8 cellular contexts compared by ENCODE assay signal in the genomic region with DNA sequence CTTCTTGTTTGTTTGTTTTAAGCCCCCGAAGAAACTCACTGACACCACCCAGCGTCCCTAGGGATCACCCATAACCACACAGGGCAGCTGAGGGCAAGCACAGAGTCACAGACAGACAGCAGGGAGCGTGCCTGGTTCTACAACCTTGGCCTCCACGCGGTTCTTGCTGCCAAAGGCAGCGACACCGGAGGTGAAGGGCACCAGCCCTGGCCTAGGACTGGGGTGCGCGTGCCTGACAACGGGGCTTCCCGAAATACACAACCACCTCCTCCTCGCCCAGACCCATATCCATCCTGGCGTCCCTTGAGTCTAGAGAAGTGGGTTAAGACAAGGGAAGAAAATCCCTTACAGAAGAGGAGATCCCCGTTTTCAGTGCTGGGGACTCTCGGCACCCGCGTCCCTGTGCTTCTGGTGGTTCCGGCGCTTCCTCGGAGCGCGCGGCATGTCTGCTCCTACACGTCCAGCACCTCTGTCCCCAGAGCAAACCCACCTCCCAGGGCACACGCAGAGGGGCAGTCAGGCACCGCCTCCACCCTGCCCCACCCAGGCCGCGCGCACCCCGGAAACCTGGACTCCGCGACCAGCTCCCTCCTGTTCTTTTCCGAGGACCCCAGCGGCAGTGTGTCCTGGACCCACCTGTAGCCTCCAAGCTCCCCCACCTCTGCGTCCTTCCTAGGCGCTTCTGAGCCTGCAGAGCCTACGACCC. TPM values are rescaled to one million over a fixed set of nuclear protein-coding genes. Genes with fewer than 3 reads are reported as not detected.
DNase-seq lines count a peak whose midpoint lies in the region; ATAC-seq and TF ChIP-seq lines count a peak whose summit lies in the region.

No MANE protein-coding gene starts in this region.

- H3K27ac ChIP-seq in HCT116 (ENCODE audit: low read depth, low read length): no peak overlapping the region
- peak overlapping the region; percentile 99 for H3K27ac ChIP-seq in OCI-LY1 (ENCODE audit: low read depth, low read length, poor library complexity, severe bottlenecking)

- TF ChIP-seq RAD21 in HCT116 (IDR thresholded peaks at IDR 0.05; ENCODE audit: low read depth): no peak

- H3K79me2 ChIP-seq in HCT116 (ENCODE audit: insufficient read depth, low read length) (no peaks in the 10 kb centered on the region), OCI-LY1 (ENCODE audit: insufficient read depth, low read length) (peaks cover 69% of the 10 kb centered on the region)

- POLR2A ChIA-PET in GM10248 (lab: Yijun Ruan, JAX): interaction anchor here (1.1 to 2.3 kb wide), 6 partner anchors 8 to 140 kb away, joined by 3 to 10 read pairs (median 6); no protein-coding TSS in a partner anchor
- POLR2A ChIA-PET in HCT116 (lab: Charles Lee): no interaction called here

- no peaks in the 10 kb centered on the region for H3K36me3 ChIP-seq in HCT116 (ENCODE audit: control insufficient read depth in 1 of 2, insufficient read depth in 2 of 2, low read length in 2 of 2)
- H3K36me3 ChIP-seq in OCI-LY1 (ENCODE audit: insufficient read depth, low read length): peaks cover 47% of the 10 kb centered on the region; the same call in 1 of the 2 replicates

- peaks cover 0 to 12% of the 10 kb centered on the region in 2 experiments; a peak in 2 of 4 replicates for H3K4me1 ChIP-seq in HCT116 (ENCODE audit: control insufficient read depth in 1 of 2, insufficient read depth in 2 of 2, low read length in 2 of 2)
- H3K4me1 ChIP-seq in OCI-LY1 (ENCODE audit: insufficient read depth, low read length, severe bottlenecking): peaks cover 75% of the 10 kb centered on the region

- BruUV-seq in HCT116 (replicated peaks; lab: Mats Ljungman, UMichigan): no TSS peak

- peaks cover 6% of the 10 kb centered on the region; the same call in 1 of the 2 replicates for H3F3A ChIP-seq in OCI-LY1 (ENCODE audit: insufficient read depth, low read length)

- DNase-seq in GM10248 (ENCODE audit: extremely low spot score): peak; percentile 41
- DNase-seq in HCT116 (ENCODE audit: low read depth, low spot score): no peak
- DNase-seq in activated effector memory CD4-positive, alpha-beta T cell treated with Interleukin-2 at 50 U/mL for 16 hours: peak; percentile 37
- peak; percentile 73 for DNase-seq in Right ventricle myocardium inferior (ENCODE audit: missing footprints)
- peak; percentile 84 for DNase-seq in posterior vena cava (ENCODE audit: low spot score)
- no peak for DNase-seq in NCI-H2196 (lab: John Stamatoyannopoulos, UW; ENCODE audit: unreplicated experiment)
- DNase-seq in SK-N-DZ (ENCODE audit: low spot score): no peak

- H3K27me3 ChIP-seq in HCT116 (ENCODE audit: insufficient read depth, low read length): 0 out of 2 replicates have a peak, but pooled peaks cover 9% of the 10 kb centered on the region
- no peaks in the 10 kb centered on the region for H3K27me3 ChIP-seq in OCI-LY1 (ENCODE audit: insufficient read depth, low read length)

- ATAC-seq in HCT116 (no peak), Right ventricle myocardium inferior (peak; percentile 79)

- CTCF ChIA-PET in GM10248 (lab: Yijun Ruan, JAX): interaction anchor here (0.9 to 5.9 kb wide), 9 partner anchors 9 to 222 kb away, joined by 3 to 49 read pairs (median 4); no protein-coding TSS in a partner anchor
- CTCF ChIA-PET in HCT116 (lab: Charles Lee): interaction anchor here (1.0 kb wide), 1 partner anchor 222 kb away, joined by 3 read pairs; no protein-coding TSS in a partner anchor

- H3K9me2 ChIP-seq in HCT116 (ENCODE audit: insufficient read depth): no peaks in the 10 kb centered on the region
- H3K9me2 ChIP-seq in OCI-LY1 (ENCODE audit: low read depth, low read length): no peaks in the 10 kb centered on the region

- RAD21 ChIA-PET in HCT116 (lab: Charles Lee; ENCODE audit: low non-redundant PET in 1 of 2, low total read pairs in 2 of 2, uncharacterized antibody in 2 of 2, unreplicated experiment in 2 of 2): no interaction called here

- no peaks in the 10 kb centered on the region for H3K9me3 ChIP-seq in HCT116 (ENCODE audit: control insufficient read depth in 1 of 2, insufficient read depth in 1 of 2, low read depth in 1 of 2, low read length in 2 of 2)
- H3K9me3 ChIP-seq in OCI-LY1 (ENCODE audit: low read length): no peaks in the 10 kb centered on the region

- H3K4me3 ChIP-seq in HCT116 (replicated peaks in 1 of 2; ENCODE audit: low read depth in 1 of 2, low read length in 2 of 2) (peak overlapping the region; percentile 56 to 72), OCI-LY1 (ENCODE audit: low read depth, low read length, poor library complexity, severe bottlenecking) (peak overlapping the region; percentile 95)

- H3K9ac ChIP-seq in HCT116 (ENCODE audit: low read length) (peak overlapping the region; percentile 62), OCI-LY1 (ENCODE audit: low read length) (peak overlapping the region; percentile 99)

- no peak for TF ChIP-seq POLR2A in HCT116 (IDR thresholded peaks at IDR 0.05; ENCODE audit: borderline replicate concordance, extremely low read depth, insufficient read depth, insufficient read length)

- TF ChIP-seq CTCF in GM10248 (IDR thresholded peaks at IDR 0.05; ENCODE audit: control extremely low read depth, extremely low read depth, low read depth, missing control alignments) (no peak), HCT116 (IDR thresholded peaks at IDR 0.05 in 2 of 3, conservative IDR thresholded peaks at IDR 0.05 in 1 of 3; ENCODE audit: borderline replicate concordance in 1 of 3, insufficient read depth in 1 of 3, low read depth in 2 of 3, low read length in 2 of 3) (no peak), OCI-LY1 (IDR thresholded peaks at IDR 0.05; ENCODE audit: low read length) (peak; percentile 41; the same call in 1 of the 2 replicates)

- H3K4me2 ChIP-seq in HCT116 (ENCODE audit: low read length) (peak overlapping the region; percentile 95), OCI-LY1 (ENCODE audit: low read length) (peak overlapping the region; percentile 98)

- intact Hi-C loops in HCT116 (cut with micrococcal nuclease) (no loop called here), Right ventricle myocardium inferior (cut with DNase I) (loop anchor here (1.0 to 5.0 kb wide), 3 partner anchors 85 to 222 kb away; no protein-coding TSS in a partner anchor), posterior vena cava (cut with DNase I) (loop anchor here in 1 of 2 donors (5.0 kb wide), 1 partner anchor 35 kb away; no protein-coding TSS in a partner anchor)

- H2AFZ ChIP-seq in HCT116 (ENCODE audit: low read depth, low read length, poor library complexity, severe bottlenecking) (peak overlapping the region; percentile 84), OCI-LY1 (ENCODE audit: low read length) (no peak overlapping the region)

- H4K20me1 ChIP-seq in HCT116 (ENCODE audit: insufficient read depth) (no peaks in the 10 kb centered on the region), OCI-LY1 (ENCODE audit: insufficient read depth, low read length) (no peaks in the 10 kb centered on the region)

TF ChIP-seq in HCT116, 20 proteins besides CTCF, POLR2A, EP300 and RAD21:
- no peak for TF ChIP-seq EZH2phosphoT487 (IDR thresholded peaks at IDR 0.05; ENCODE audit: borderline replicate concordance)
- no peak for TF ChIP-seq POLR2AphosphoS5 (IDR thresholded peaks at IDR 0.05; ENCODE audit: low read depth, low read length)
- no peak for TF ChIP-seq ELF1 (IDR thresholded peaks at IDR 0.05; ENCODE audit: borderline replicate concordance, low read depth)
- no peak for TF ChIP-seq FOSL1 (IDR thresholded peaks at IDR 0.05; ENCODE audit: low read depth)
- TF ChIP-seq, protein P1, sequence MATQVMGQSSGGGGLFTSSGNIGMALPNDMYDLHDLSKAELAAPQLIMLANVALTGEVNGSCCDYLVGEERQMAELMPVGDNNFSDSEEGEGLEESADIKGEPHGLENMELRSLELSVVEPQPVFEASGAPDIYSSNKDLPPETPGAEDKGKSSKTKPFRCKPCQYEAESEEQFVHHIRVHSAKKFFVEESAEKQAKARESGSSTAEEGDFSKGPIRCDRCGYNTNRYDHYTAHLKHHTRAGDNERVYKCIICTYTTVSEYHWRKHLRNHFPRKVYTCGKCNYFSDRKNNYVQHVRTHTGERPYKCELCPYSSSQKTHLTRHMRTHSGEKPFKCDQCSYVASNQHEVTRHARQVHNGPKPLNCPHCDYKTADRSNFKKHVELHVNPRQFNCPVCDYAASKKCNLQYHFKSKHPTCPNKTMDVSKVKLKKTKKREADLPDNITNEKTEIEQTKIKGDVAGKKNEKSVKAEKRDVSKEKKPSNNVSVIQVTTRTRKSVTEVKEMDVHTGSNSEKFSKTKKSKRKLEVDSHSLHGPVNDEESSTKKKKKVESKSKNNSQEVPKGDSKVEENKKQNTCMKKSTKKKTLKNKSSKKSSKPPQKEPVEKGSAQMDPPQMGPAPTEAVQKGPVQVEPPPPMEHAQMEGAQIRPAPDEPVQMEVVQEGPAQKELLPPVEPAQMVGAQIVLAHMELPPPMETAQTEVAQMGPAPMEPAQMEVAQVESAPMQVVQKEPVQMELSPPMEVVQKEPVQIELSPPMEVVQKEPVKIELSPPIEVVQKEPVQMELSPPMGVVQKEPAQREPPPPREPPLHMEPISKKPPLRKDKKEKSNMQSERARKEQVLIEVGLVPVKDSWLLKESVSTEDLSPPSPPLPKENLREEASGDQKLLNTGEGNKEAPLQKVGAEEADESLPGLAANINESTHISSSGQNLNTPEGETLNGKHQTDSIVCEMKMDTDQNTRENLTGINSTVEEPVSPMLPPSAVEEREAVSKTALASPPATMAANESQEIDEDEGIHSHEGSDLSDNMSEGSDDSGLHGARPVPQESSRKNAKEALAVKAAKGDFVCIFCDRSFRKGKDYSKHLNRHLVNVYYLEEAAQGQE (IDR thresholded peaks at IDR 0.05; ENCODE audit: low read depth): no peak
- TF ChIP-seq TCF7L2 (IDR thresholded peaks at IDR 0.05; ENCODE audit: borderline replicate concordance, extremely low read depth, insufficient read depth, insufficient read length): no peak
- TF ChIP-seq YY1 (IDR thresholded peaks at IDR 0.05; ENCODE audit: extremely low read depth, insufficient replicate concordance, low read depth, low read length): no peak

RNA-seq across cellular contexts. Expression of a gene that starts 0.9 kb away (rescaled TPM):
- total RNA-seq in HCT116 (2021; ENCODE audit: unreplicated experiment) (3.9 TPM), Right ventricle myocardium inferior (26.8 TPM), posterior vena cava (100 to 1,000 TPM in 1 of 2 donors, 10 to 100 TPM in 1; 72.2 to 102 TPM)
- 4.1 and 5.4 TPM in 2 replicates for polyA plus RNA-seq in HCT116 (2012)
- 9.9 and 10.3 TPM in 2 replicates for polyA plus RNA-seq in SK-N-DZ (2014; cell fraction: cytosol; rRNA removed)
- 6.0 and 7.1 TPM in 2 replicates for polyA plus RNA-seq in SK-N-DZ (2014; cell fraction: nucleus; rRNA removed)

Comparison
In these comparisons a context has a peak if more than half of its experiments do, and no peak if none do; other contexts are left out.
1. DNase-seq: peak in GM10248 (single experiment), activated effector memory CD4-positive, alpha-beta T cell treated with Interleukin-2 at 50 U/mL for 16 hours (single experiment), Right ventricle myocardium inferior (single experiment) and posterior vena cava (single experiment); none in HCT116 (single experiment), NCI-H2196 (single experiment) and SK-N-DZ (single experiment).